Comparison of ENCODE assay signal across 1 cellular context in genomic region chr21:33011462-33011861, GRCh38.
A peak's percentile ranks its signal among the peaks of the same experiment; 100 is the strongest.
TF ChIP-seq lines count a peak whose summit lies in the region.

No MANE protein-coding gene starts in this region.

TF ChIP-seq in HCT116, 20 proteins besides CTCF, POLR2A, EP300 and RAD21 (continued from another document):
- TF ChIP-seq REST (IDR thresholded peaks at IDR 0.05; ENCODE audit: low read depth): no peak
- no peak for TF ChIP-seq EZH2phosphoT487 (IDR thresholded peaks at IDR 0.05; ENCODE audit: borderline replicate concordance)
- no peak for TF ChIP-seq ZNF274 (IDR thresholded peaks at IDR 0.05; ENCODE audit: low read depth, low read length)
- TF ChIP-seq ELF1 (IDR thresholded peaks at IDR 0.05; ENCODE audit: borderline replicate concordance, low read depth): no peak
- TF ChIP-seq TCF7L2 (IDR thresholded peaks at IDR 0.05; ENCODE audit: borderline replicate concordance, extremely low read depth, insufficient read depth, insufficient read length): no peak
- peak; percentile 25; the same call in 1 of the 2 replicates for TF ChIP-seq JUND (IDR thresholded peaks at IDR 0.05)
